Comparison of ENCODE assay signal across 23 cellular contexts in genomic region chr11:60921259-60921658, GRCh38. TPM values are rescaled to one million over a fixed set of nuclear protein-coding genes. Genes with fewer than 3 reads are reported as not detected.
A peak's percentile ranks its signal among the peaks of the same experiment; 100 is the strongest.
DNase-seq lines count a peak whose midpoint lies in the region; FAIRE-seq and TF ChIP-seq lines count a peak whose summit lies in the region.
"Had no signal": no experiment of that assay in that cellular context is flagged by ENCODE, and none has a peak within 500 bp of the region (broad histone marks: within the 10 kb centered on the region; RNA-seq: fewer than 3 reads in every experiment).

No MANE protein-coding gene starts in this region.

- no peak for TF ChIP-seq POLR2A in esophagus squamous epithelium (IDR thresholded peaks at IDR 0.05)

- intact Hi-C loops in esophagus squamous epithelium (cut with DNase I), result no loop called here

- peak overlapping the region; percentile 71 for H3K27ac Mint-ChIP-seq in neural crest cell (ENCODE audit: unreplicated experiment)
- H3K27ac Mint-ChIP-seq: B cell; CD4-positive, alpha-beta T cell; CD8-positive, alpha-beta T cell had no signal

- H3K36me3 Mint-ChIP-seq in neural crest cell (ENCODE audit: low read depth), result peaks cover 14% of the 10 kb centered on the region

- H3K36me3 ChIP-seq in HEK293 (ENCODE audit: control insufficient read depth in 2 of 2, insufficient read depth in 1 of 2, low read length in 2 of 2), result peaks cover 0 to 57% of the 10 kb centered on the region in 2 experiments; a peak in 1 of 3 replicates
- H3K36me3 ChIP-seq in esophagus squamous epithelium, result peaks cover 31 to 42% (median 32%) of the 10 kb centered on the region in 3 donors

- no peaks in the 10 kb centered on the region for H3K27me3 Mint-ChIP-seq in neural crest cell (ENCODE audit: low read depth)

- DNase-seq in neural crest cell (ENCODE audit: low read depth, low spot score), result no peak
- DNase-seq in RCC 7860 (ENCODE audit: low spot score), result no peak
- DNase-seq in ecto neural progenitor cell (ENCODE audit: low spot score), result no peak
- no peak for DNase-seq in esophagus squamous epithelium (lab: John Stamatoyannopoulos, UW)
- DNase-seq: AML-193; Calu3; CD4-positive, alpha-beta T cell; CD8-positive, alpha-beta T cell; DMS79 treated with DMSO at 0.1 percent for 48 hours; GF-D8 had no signal

- FAIRE-seq in RCC 7860 (lab: Jason Lieb, UNC), result no peak
- FAIRE-seq: A549, D721Med, G401.6, GM12891, GM19239 had no signal

- H3K4me3 ChIP-seq in HEK293 (ENCODE audit: low read depth, low read length) (no peak overlapping the region), esophagus squamous epithelium (no peak overlapping the region)
- H3K4me3 ChIP-seq: A549; BLaER1 treated with 17β-estradiol and CSF1 and Interleukin-3, amounts not matched to agents 10 nM and 100 nM had no signal

- H3K4me3 Mint-ChIP-seq in neural crest cell, result no peak overlapping the region
- H3K4me3 Mint-ChIP-seq: B cell; CD4-positive, alpha-beta T cell; CD8-positive, alpha-beta T cell had no signal

- H3K27me3 ChIP-seq in esophagus squamous epithelium, result peaks cover 0 to 19% (median 0%) of the 10 kb centered on the region in 4 donors

- no peaks in the 10 kb centered on the region for H3K9me3 Mint-ChIP-seq in neural crest cell
- H3K9me3 Mint-ChIP-seq: CD4-positive, alpha-beta T cell; CD8-positive, alpha-beta T cell had no signal

- peaks cover 30% of the 10 kb centered on the region for H3K4me1 Mint-ChIP-seq in neural crest cell

- CTCF ChIA-PET in HEK293 (lab: Yijun Ruan, JAX), result interaction anchor here (0.8 kb wide), 1 partner anchor 22 kb away, joined by 4 read pairs; no protein-coding TSS in a partner anchor

- TF ChIP-seq CTCF in HEK293 (tag by site-specific recombination; IDR thresholded peaks at IDR 0.05) (no peak), neural crest cell (conservative IDR thresholded peaks at IDR 0.05) (no peak), esophagus squamous epithelium (IDR thresholded peaks at IDR 0.05) (no peak)

- H3K9me3 ChIP-seq in HEK293 (ENCODE audit: control insufficient read depth, insufficient read depth, low read depth, low read length), result no peaks in the 10 kb centered on the region
- no peaks in the 10 kb centered on the region for H3K9me3 ChIP-seq in esophagus squamous epithelium
- H3K9me3 ChIP-seq: A549; BLaER1 treated with 17β-estradiol and CSF1 and Interleukin-3, amounts not matched to agents 10 nM and 100 nM; Caco-2 had no signal

- H3K4me1 ChIP-seq in HEK293 (ENCODE audit: control insufficient read depth, insufficient read depth, low read length) (no peaks in the 10 kb centered on the region), esophagus squamous epithelium (peaks cover 53 to 80% (median 54%) of the 10 kb centered on the region in 3 donors)

- 91% methylated on average over 11 of the region's 11 CpGs for WGBS in esophagus squamous epithelium, 2 donors

- POLR2A ChIA-PET in HEK293 (lab: Yijun Ruan, JAX), result interaction anchor here (1.2 kb wide), 1 partner anchor 15 kb away, joined by 3 read pairs; the partner anchor contains the start of gene PRPF19

- no peak overlapping the region for H3K27ac ChIP-seq in HEK293 (ENCODE audit: extremely low read depth, low read depth, low read length)
- peak overlapping the region; percentile 19 for H3K27ac ChIP-seq in cingulate gyrus (ENCODE audit: low read depth, low read length)
- H3K27ac ChIP-seq in esophagus squamous epithelium, result no peak overlapping the region
- H3K27ac ChIP-seq: 22Rv1; A549; BLaER1 treated with 17β-estradiol and CSF1 and Interleukin-3, amounts not matched to agents 10 nM and 100 nM; C4-2B had no signal

TF ChIP-seq in HEK293, 187 proteins besides CTCF, POLR2A, EP300 and RAD21:
- TF ChIP-seq ZNF610 (tag by site-specific recombination; IDR thresholded peaks at IDR 0.05; ENCODE audit: borderline replicate concordance), result no peak
- TF ChIP-seq ZNF664 (tag by site-specific recombination; IDR thresholded peaks at IDR 0.05), result peak; percentile 92

RNA-seq across cellular contexts. Expression of gene TMEM132A, which starts 3.0 kb away (rescaled TPM):
- 195 and 216 TPM in 2 replicates for total RNA-seq in neural crest cell
- 10 to 100 TPM; 11.8 to 52.7 (median 17.8) TPM for total RNA-seq in esophagus squamous epithelium
- total RNA-seq: CD4-positive, alpha-beta T cell; CD8-positive, alpha-beta T cell had no signal

RNA-seq across cellular contexts. Expression of gene TMEM109, which starts 7.3 kb away (rescaled TPM):
- 64.4 and 65.6 TPM in 2 replicates for total RNA-seq in neural crest cell
- 100 to 1,000 TPM in 1 of 4 donors, 10 to 100 TPM in 3; 66.7 to 115 (median 89.0) TPM for total RNA-seq in esophagus squamous epithelium

RNA-seq across cellular contexts. Expression of gene PRPF19, which starts 14.9 kb away (rescaled TPM):
- total RNA-seq in neural crest cell, result 183 and 189 TPM in 2 replicates
- 10 to 100 TPM; 65.0 to 90.2 (median 84.1) TPM for total RNA-seq in esophagus squamous epithelium

RNA-seq across cellular contexts. Expression of gene SLC15A3, which starts 30.7 kb away (rescaled TPM):
- total RNA-seq in neural crest cell (7.4 and 10.4 TPM in 2 replicates), esophagus squamous epithelium (10 to 100 TPM in 2 of 4 donors, 1 to 10 TPM in 2; 4.0 to 11.5 (median 7.9) TPM)

RNA-seq across cellular contexts. Expression of gene CD6, which starts 50.2 kb away (rescaled TPM):
- total RNA-seq in neural crest cell (0.30 and 0.39 TPM in 2 replicates), esophagus squamous epithelium (1 to 10 TPM in 3 of 4 donors, under 1 TPM in 1; 0.79 to 4.4 (median 1.4) TPM)
- total RNA-seq: A172 had no signal
